In genomic region chr22:42871146-42872050, GRCh38 we compare ENCODE assay signal across 1 cellular context.
TF ChIP-seq lines count a peak whose summit lies in the region.

No MANE protein-coding gene starts in this region.

TF ChIP-seq in K562, 482 proteins besides CTCF, POLR2A, EP300 and RAD21 (continued from another document):
- TF ChIP-seq ZNF518B (CRISPR knock-in tag; IDR thresholded peaks at IDR 0.05) = no peak
TF ChIP-seq in K562: peak in this region for 1.
